In genomic region chr7:139602143-139602722, GRCh38 we compare ENCODE assay signal across 8 cellular contexts.
DNase-seq lines count a peak whose midpoint lies in the region; ATAC-seq and TF ChIP-seq lines count a peak whose summit lies in the region.

No MANE protein-coding gene starts in this region.

- no peaks in the 10 kb centered on the region for H3K9me3 ChIP-seq in breast epithelium

- intact Hi-C loops in MCF 10A (cut with micrococcal nuclease) (loop anchor here (1.0 kb wide), 2 partner anchors 174 to 402 kb away; no protein-coding TSS in a partner anchor), breast epithelium (cut with DNase I; ENCODE audit: low total_unique reads) (no loop called here)

- POLR2A ChIA-PET in MCF 10A (lab: Yijun Ruan, JAX) = interaction anchor here (0.6 to 1.0 kb wide), 6 partner anchors 15 to 689 kb away, joined by 3 to 4 read pairs (median 3); no protein-coding TSS in a partner anchor

- no peak overlapping the region for H3K4me3 Mint-ChIP-seq in MCF 10A (ENCODE audit: unreplicated experiment)
- H3K4me3 Mint-ChIP-seq in activated CD8-positive, alpha-beta memory T cell treated with anti-CD3 and anti-CD28 coated beads, Interleukin-2, amount 10 ng/mL, durations not matched to agents 7 days and 5 days = no peak overlapping the region

- H3K9me3 Mint-ChIP-seq in MCF 10A (ENCODE audit: unreplicated experiment) = no peaks in the 10 kb centered on the region
- H3K9me3 Mint-ChIP-seq in activated CD8-positive, alpha-beta memory T cell treated with anti-CD3 and anti-CD28 coated beads, Interleukin-2, amount 10 ng/mL, durations not matched to agents 7 days and 5 days (ENCODE audit: low read depth) = no peaks in the 10 kb centered on the region

- H3K36me3 Mint-ChIP-seq in MCF 10A (ENCODE audit: insufficient read depth, unreplicated experiment) = peaks cover 41% of the 10 kb centered on the region
- peaks cover 6% of the 10 kb centered on the region for H3K36me3 Mint-ChIP-seq in activated CD8-positive, alpha-beta memory T cell treated with anti-CD3 and anti-CD28 coated beads, Interleukin-2, amount 10 ng/mL, durations not matched to agents 7 days and 5 days

- no peaks in the 10 kb centered on the region for H3K4me1 Mint-ChIP-seq in MCF 10A (ENCODE audit: insufficient read depth, unreplicated experiment)
- no peaks in the 10 kb centered on the region for H3K4me1 Mint-ChIP-seq in activated CD8-positive, alpha-beta memory T cell treated with anti-CD3 and anti-CD28 coated beads, Interleukin-2, amount 10 ng/mL, durations not matched to agents 7 days and 5 days

- H3K4me3 ChIP-seq in breast epithelium = no peak overlapping the region

- CTCF ChIA-PET in MCF 10A (lab: Yijun Ruan, JAX) = interaction anchor here (0.5 to 3.0 kb wide), 33 partner anchors 9 to 662 kb away, joined by 3 to 32 read pairs (median 4); no protein-coding TSS in a partner anchor
- CTCF ChIA-PET in activated CD8-positive, alpha-beta memory T cell treated with anti-CD3 and anti-CD28 coated beads, Interleukin-2, amount 10 ng/mL, durations not matched to agents 7 days and 5 days (lab: Charles Lee) = interaction anchor here (0.6 to 2.8 kb wide), 41 partner anchors 9 to 453 kb away, joined by 3 to 30 read pairs (median 5); no protein-coding TSS in a partner anchor

- H3K27ac ChIP-seq in breast epithelium = no peak overlapping the region

- no peaks in the 10 kb centered on the region for H3K27me3 Mint-ChIP-seq in MCF 10A (ENCODE audit: insufficient read depth, unreplicated experiment)
- no peaks in the 10 kb centered on the region for H3K27me3 Mint-ChIP-seq in activated CD8-positive, alpha-beta memory T cell treated with anti-CD3 and anti-CD28 coated beads, Interleukin-2, amount 10 ng/mL, durations not matched to agents 7 days and 5 days

- no peaks in the 10 kb centered on the region for H3K4me1 ChIP-seq in breast epithelium

- DNase-seq in MCF 10A (ENCODE audit: unreplicated experiment) (peak; percentile 36), breast epithelium (ENCODE audit: low spot score in 2 of 2) (no peak), NCI-H2029 treated with DMSO at 0.1 percent for 48 hours (lab: John Stamatoyannopoulos, UW) (peak; percentile 60), hepatic stellate cell (ENCODE audit: low spot score) (peak; percentile 45), superior temporal gyrus (ENCODE audit: extremely low spot score) (peak; percentile 71)
- no peak for DNase-seq in activated CD8-positive, alpha-beta memory T cell treated with anti-CD3 and anti-CD28 coated beads, Interleukin-2, amount 10 ng/mL, durations not matched to agents 7 days and 5 days
- no peak for DNase-seq in activated CD4-positive, alpha-beta T cell treated with anti-CD3 and anti-CD28 coated beads for 48 hours

- TF ChIP-seq POLR2A in breast epithelium (IDR thresholded peaks at IDR 0.05) = no peak

- H3K36me3 ChIP-seq in breast epithelium = no peaks in the 10 kb centered on the region

- H3K27ac Mint-ChIP-seq in MCF 10A (ENCODE audit: low read depth, unreplicated experiment) = no peak overlapping the region
- H3K27ac Mint-ChIP-seq in activated CD8-positive, alpha-beta memory T cell treated with anti-CD3 and anti-CD28 coated beads, Interleukin-2, amount 10 ng/mL, durations not matched to agents 7 days and 5 days = no peak overlapping the region

- H3K27me3 ChIP-seq in breast epithelium = no peaks in the 10 kb centered on the region

- ATAC-seq in activated CD8-positive, alpha-beta memory T cell treated with anti-CD3 and anti-CD28 coated beads, Interleukin-2, amount 10 ng/mL, durations not matched to agents 7 days and 5 days = peak; percentile 66
- no peak for ATAC-seq in HG02970 (IDR thresholded peaks at IDR 0.05; ENCODE audit: low FRiP score, unreplicated experiment)

- BruUV-seq in MCF 10A (replicated peaks; lab: Mats Ljungman, UMichigan) = no TSS peak

- peak; percentile 44 for TF ChIP-seq CTCF in MCF 10A (IDR thresholded peaks at IDR 0.05; ENCODE audit: unreplicated experiment)
- TF ChIP-seq CTCF in breast epithelium (IDR thresholded peaks at IDR 0.05) = peak in 1 of 3 donors; percentile 23

Comparison
In these comparisons a context has a peak if more than half of its experiments do, and no peak if none do; other contexts are left out.
1. DNase-seq: peak in MCF 10A (single experiment), NCI-H2029 treated with DMSO at 0.1 percent for 48 hours (single experiment), hepatic stellate cell (single experiment) and superior temporal gyrus (single experiment); none in breast epithelium (0 of 2), activated CD8-positive, alpha-beta memory T cell treated with anti-CD3 and anti-CD28 coated beads, Interleukin-2, amount 10 ng/mL, durations not matched to agents 7 days and 5 days (single experiment) and activated CD4-positive, alpha-beta T cell treated with anti-CD3 and anti-CD28 coated beads for 48 hours (single experiment).